ENCODE assay signal across 23 cellular contexts in the genomic region with DNA sequence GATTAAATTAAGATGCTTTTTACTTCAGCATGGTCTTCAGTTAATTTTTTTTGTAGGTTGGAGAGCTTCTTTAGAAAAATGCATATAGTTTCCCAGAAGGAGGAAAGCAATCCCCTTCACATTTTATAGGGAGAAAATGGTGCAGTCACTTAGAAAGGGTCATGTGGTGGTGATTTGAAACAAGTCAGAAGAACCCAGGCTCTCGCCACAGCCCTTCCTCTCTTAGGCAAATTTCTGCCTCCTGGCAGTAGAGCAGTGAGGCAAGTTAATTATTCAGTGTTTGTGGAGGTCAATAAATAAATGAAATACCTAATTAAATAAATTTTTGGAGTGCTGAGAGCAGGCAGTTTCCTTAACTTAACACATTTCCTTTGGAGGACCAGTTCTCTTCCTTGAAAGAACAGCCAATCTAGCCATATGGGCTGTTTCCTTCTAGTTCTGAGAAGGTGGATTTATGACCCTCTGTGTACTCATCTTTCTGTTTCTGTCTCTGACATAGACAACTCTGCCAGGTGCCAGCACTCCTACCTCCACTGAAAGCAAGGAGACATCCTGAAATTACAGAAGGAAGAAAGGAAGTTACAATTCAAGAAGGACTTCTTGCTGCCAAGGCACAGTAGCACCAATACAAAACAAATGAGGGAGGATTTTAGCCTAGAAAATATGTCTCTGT. TPM values are rescaled to one million over a fixed set of nuclear protein-coding genes. Genes with fewer than 3 reads are reported as not detected.
A peak's percentile ranks its signal among the peaks of the same experiment; 100 is the strongest.
DNase-seq lines count a peak whose midpoint lies in the region; ATAC-seq and TF ChIP-seq lines count a peak whose summit lies in the region.
"Had no signal": no experiment of that assay in that cellular context is flagged by ENCODE, and none has a peak within 500 bp of the region (broad histone marks: within the 10 kb centered on the region; RNA-seq: fewer than 3 reads in every experiment).

No MANE protein-coding gene starts in this region.

- TF ChIP-seq CTCF in GM13977 (IDR thresholded peaks at IDR 0.05; ENCODE audit: extremely low read depth, insufficient read depth, missing control alignments), result no peak

- ATAC-seq in GM19395 (IDR thresholded peaks at IDR 0.05; ENCODE audit: unreplicated experiment) (no peak), HG03457 (IDR thresholded peaks at IDR 0.05; ENCODE audit: unreplicated experiment) (no peak)
- ATAC-seq: SK-N-SH treated with all-trans-retinoic acid at 6 μM for 48 hours, T-cell had no signal

- in situ Hi-C loops in GM13977 (cut with MboI; ENCODE audit: low pct_unique_long_range_greater_than_20kb, low sequenced_read_pairs, unreplicated experiment), result no loop called here

- peak; percentile 44 for DNase-seq in GM13977 (ENCODE audit: low spot score)
- DNase-seq in NCI-H526 treated with DMSO at 0.1 percent for 48 hours (lab: John Stamatoyannopoulos, UW), result peak; percentile 78
- DNase-seq in ecto neural progenitor cell (ENCODE audit: low spot score), result peak; percentile 3
- peak; percentile 46 for DNase-seq in renal cortical epithelial cell (ENCODE audit: low read depth)
- DNase-seq in GF-D8 (lab: John Stamatoyannopoulos, UW), result no peak
- DNase-seq in DMS53 (lab: John Stamatoyannopoulos, UW), result no peak
- DNase-seq: CD4-positive, alpha-beta memory T cell; DMS153; EL; HFFc6; Kasumi-1; MG63; NCI-H1092 treated with DMSO at 0.1 percent for 48 hours; NCI-H146; NCI-H2029 treated with DMSO at 0.1 percent for 48 hours; NCI-H2171; NCI-H446; NCI-H748 treated with DMSO at 0.1 percent for 48 hours; SHP77 treated with DMSO at 0.1 percent for 48 hours; T-cell had no signal

RNA-seq across cellular contexts. Expression of a gene that starts 19.0 kb away (rescaled TPM):
- total RNA-seq in renal cortical epithelial cell, result 8.2 and 41.7 TPM in 2 replicates

RNA-seq across cellular contexts. Expression of a gene that starts 32.9 kb away (rescaled TPM):
- 6.6 and 13.2 TPM in 2 replicates for total RNA-seq in renal cortical epithelial cell

Comparison
In these comparisons a context has a peak if more than half of its experiments do, and no peak if none do; other contexts are left out.
1. DNase-seq: peak in GM13977 (single experiment), NCI-H526 treated with DMSO at 0.1 percent for 48 hours (single experiment), ecto neural progenitor cell (single experiment) and renal cortical epithelial cell (single experiment); none in GF-D8 (single experiment) and DMS53 (single experiment).